ENCODE assay signal across 12 cellular contexts in the genomic region with DNA sequence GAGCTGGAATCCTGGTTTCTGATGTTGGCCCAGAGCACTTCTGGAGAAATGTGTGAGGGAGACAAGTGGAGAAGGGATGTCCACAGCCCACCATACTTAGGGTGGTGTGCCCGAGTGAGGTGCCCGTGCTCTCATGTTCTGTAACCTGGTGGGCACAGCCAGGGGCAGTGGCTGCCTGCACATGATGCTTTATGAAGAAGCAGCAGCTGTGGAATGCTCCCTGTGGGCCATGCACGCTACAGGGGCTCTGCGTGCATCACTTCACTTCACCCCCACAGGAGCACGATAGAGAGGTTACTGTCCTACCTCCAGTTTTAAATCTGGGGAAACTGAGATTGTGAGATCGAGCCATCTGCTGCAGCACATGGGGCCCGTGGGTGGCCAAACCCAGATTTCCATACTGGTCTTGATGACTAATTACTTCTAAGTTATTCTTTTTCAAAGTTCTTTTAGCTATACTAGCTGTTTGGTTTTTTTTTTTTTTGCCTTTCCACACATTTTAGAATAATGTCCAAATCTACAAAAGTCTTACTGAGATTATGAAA.
DNase-seq lines count a peak whose midpoint lies in the region; ATAC-seq and TF ChIP-seq lines count a peak whose summit lies in the region.
"Had no signal": no experiment of that assay in that cellular context is flagged by ENCODE, and none has a peak within 500 bp of the region (broad histone marks: within the 10 kb centered on the region; RNA-seq: fewer than 3 reads in every experiment).

No MANE protein-coding gene starts in this region.

- WGBS in lower leg skin, 2 donors, result 91 to 92% methylated on average over 6 to 7 of the region's 7 CpGs

- ATAC-seq in activated T-cell treated with anti-CD3 and anti-CD28 coated beads, Interleukin-2, amount 50 U/mL, for 4 hours, result no peak
- ATAC-seq in GM18520 (IDR thresholded peaks at IDR 0.05; ENCODE audit: unreplicated experiment), result no peak

- peaks cover 16% of the 10 kb centered on the region for H3K4me1 Mint-ChIP-seq in activated T-cell treated with anti-CD3 and anti-CD28 coated beads, Interleukin-2, amount 50 U/mL, for 4 hours (ENCODE audit: low read depth)
- peaks cover 2% of the 10 kb centered on the region for H3K4me1 Mint-ChIP-seq in activated naive CD8-positive, alpha-beta T cell treated with anti-CD3 and anti-CD28 coated beads for 36 hours

- peaks cover 4% of the 10 kb centered on the region for H3K9me3 Mint-ChIP-seq in activated T-cell treated with anti-CD3 and anti-CD28 coated beads, Interleukin-2, amount 50 U/mL, for 4 hours
- peaks cover 4% of the 10 kb centered on the region for H3K9me3 Mint-ChIP-seq in activated naive CD8-positive, alpha-beta T cell treated with anti-CD3 and anti-CD28 coated beads for 36 hours
- H3K9me3 Mint-ChIP-seq: CD4-positive, alpha-beta T cell had no signal

- H3K27me3 Mint-ChIP-seq in activated T-cell treated with anti-CD3 and anti-CD28 coated beads, Interleukin-2, amount 50 U/mL, for 4 hours (ENCODE audit: low read depth), result no peaks in the 10 kb centered on the region
- peaks cover 10% of the 10 kb centered on the region for H3K27me3 Mint-ChIP-seq in activated naive CD8-positive, alpha-beta T cell treated with anti-CD3 and anti-CD28 coated beads for 36 hours
- H3K27me3 Mint-ChIP-seq: CD4-positive, alpha-beta T cell had no signal

- no peak overlapping the region for H3K4me3 Mint-ChIP-seq in activated T-cell treated with anti-CD3 and anti-CD28 coated beads, Interleukin-2, amount 50 U/mL, for 4 hours
- H3K4me3 Mint-ChIP-seq in activated naive CD8-positive, alpha-beta T cell treated with anti-CD3 and anti-CD28 coated beads for 36 hours, result no peak overlapping the region
- H3K4me3 Mint-ChIP-seq: CD4-positive, alpha-beta T cell had no signal

- H3K27ac Mint-ChIP-seq in activated naive CD8-positive, alpha-beta T cell treated with anti-CD3 and anti-CD28 coated beads for 36 hours, result no peak overlapping the region
- H3K27ac Mint-ChIP-seq: CD4-positive, alpha-beta T cell had no signal

- TF ChIP-seq CTCF in lower leg skin (IDR thresholded peaks at IDR 0.05), result no peak

- DNase-seq in activated T-cell treated with anti-CD3 and anti-CD28 coated beads for 48 hours (ENCODE audit: low read depth), result peak; percentile 12
- no peak for DNase-seq in activated T-cell treated with anti-CD3 and anti-CD28 coated beads, Interleukin-2, amount 50 U/mL, for 4 hours
- peak; percentile 9 for DNase-seq in activated naive CD8-positive, alpha-beta T cell treated with anti-CD3 and anti-CD28 coated beads for 36 hours
- DNase-seq in inferior parietal cortex (ENCODE audit: extremely low spot score), result peak; percentile 29
- DNase-seq in stimulated activated CD8-positive, alpha-beta memory T cell treated with anti-CD3 and anti-CD28 coated beads, Interleukin-4, amount 100 ng/mL, for 24 hours (ENCODE audit: low read depth), result peak; percentile 4
- DNase-seq in lower leg skin (ENCODE audit: low spot score in 2 of 2), result no peak
- DNase-seq: BE2C; CD4-positive, alpha-beta T cell; NCI-H187; NCI-H345; NCI-H526 treated with DMSO at 0.1 percent for 48 hours had no signal

- intact Hi-C loops in lower leg skin (cut with DNase I; ENCODE audit: low total_unique reads), result no loop called here

- no peak for TF ChIP-seq POLR2A in lower leg skin (IDR thresholded peaks at IDR 0.05)

- no peak overlapping the region for H3K4me3 ChIP-seq in lower leg skin (ENCODE audit: low read depth, poor library complexity, severe bottlenecking)

- no peaks in the 10 kb centered on the region for H3K36me3 Mint-ChIP-seq in activated T-cell treated with anti-CD3 and anti-CD28 coated beads, Interleukin-2, amount 50 U/mL, for 4 hours (ENCODE audit: insufficient read depth)
- no peaks in the 10 kb centered on the region for H3K36me3 Mint-ChIP-seq in activated naive CD8-positive, alpha-beta T cell treated with anti-CD3 and anti-CD28 coated beads for 36 hours

Comparison
In these comparisons a context has a peak if more than half of its experiments do, and no peak if none do; other contexts are left out.
1. DNase-seq: peak in activated T-cell treated with anti-CD3 and anti-CD28 coated beads for 48 hours (single experiment), activated naive CD8-positive, alpha-beta T cell treated with anti-CD3 and anti-CD28 coated beads for 36 hours (single experiment), inferior parietal cortex (single experiment) and stimulated activated CD8-positive, alpha-beta memory T cell treated with anti-CD3 and anti-CD28 coated beads, Interleukin-4, amount 100 ng/mL, for 24 hours (single experiment); none in activated T-cell treated with anti-CD3 and anti-CD28 coated beads, Interleukin-2, amount 50 U/mL, for 4 hours (single experiment) and lower leg skin (0 of 2).